In the genomic region with DNA sequence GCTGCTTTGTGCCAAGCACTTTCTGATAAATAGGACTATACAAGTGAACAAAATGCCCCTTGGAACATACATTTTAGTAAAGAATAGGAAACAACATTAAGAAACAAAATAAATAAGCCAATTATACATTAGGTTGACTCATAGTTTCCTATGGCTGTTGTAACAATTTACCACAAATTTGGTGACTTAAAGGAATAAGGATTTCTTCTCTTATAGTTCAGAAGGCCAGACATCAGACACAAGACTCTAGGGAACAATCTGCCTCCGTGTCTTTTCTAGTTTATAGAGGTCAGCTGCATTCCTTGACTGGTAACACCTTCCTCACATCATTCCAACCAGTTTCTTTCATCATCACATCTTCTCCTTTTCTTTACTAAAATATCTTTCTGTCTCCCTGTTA, we compare ENCODE assay signal across 11 cellular contexts.
"Had no signal": no experiment of that assay in that cellular context is flagged by ENCODE, and none has a peak within 500 bp of the region (broad histone marks: within the 10 kb centered on the region; RNA-seq: fewer than 3 reads in every experiment).

No MANE protein-coding gene starts in this region.

- FAIRE-seq: bronchial epithelial cell, endometrium, pancreas had no signal

- ATAC-seq: pancreas had no signal

- H2AFZ ChIP-seq: hepatocyte had no signal

- H3K4me1 ChIP-seq: esophagus muscularis mucosa, pancreas had no signal

- H3K4me3 ChIP-seq: esophagus muscularis mucosa, hepatocyte, pancreas had no signal

- H3K79me2 ChIP-seq: hepatocyte had no signal

- H3K27ac ChIP-seq: esophagus muscularis mucosa, hepatocyte, pancreas had no signal

- H3K4me2 ChIP-seq: hepatocyte had no signal

- H3K27me3 ChIP-seq: esophagus muscularis mucosa, hepatocyte, pancreas had no signal

- DNase-seq: activated CD4-positive, alpha-beta T cell treated with anti-CD3 and anti-CD28 coated beads, Interleukin-2, amount 10 ng/mL, durations not matched to agents 24 days and 14 days; activated naive CD4-positive, alpha-beta T cell treated with anti-CD3 and anti-CD28 coated beads, Interleukin-2, amount 10 ng/mL, durations not matched to agents 7 days and 5 days; amygdala; pancreas; stimulated activated CD4-positive, alpha-beta T cell treated with anti-CD3 and anti-CD28 coated beads, Interleukin-15, amount 100 ng/mL, for 24 hours; stimulated activated CD4-positive, alpha-beta T cell treated with anti-CD3 and anti-CD28 coated beads, Interleukin-4, amount 100 ng/mL, for 24 hours; T-helper 1 cell had no signal

- H3K36me3 ChIP-seq: esophagus muscularis mucosa, pancreas had no signal

- H3K9me3 ChIP-seq: esophagus muscularis mucosa, pancreas had no signal
